ENCODE assay signal across 9 cellular contexts in the genomic region with DNA sequence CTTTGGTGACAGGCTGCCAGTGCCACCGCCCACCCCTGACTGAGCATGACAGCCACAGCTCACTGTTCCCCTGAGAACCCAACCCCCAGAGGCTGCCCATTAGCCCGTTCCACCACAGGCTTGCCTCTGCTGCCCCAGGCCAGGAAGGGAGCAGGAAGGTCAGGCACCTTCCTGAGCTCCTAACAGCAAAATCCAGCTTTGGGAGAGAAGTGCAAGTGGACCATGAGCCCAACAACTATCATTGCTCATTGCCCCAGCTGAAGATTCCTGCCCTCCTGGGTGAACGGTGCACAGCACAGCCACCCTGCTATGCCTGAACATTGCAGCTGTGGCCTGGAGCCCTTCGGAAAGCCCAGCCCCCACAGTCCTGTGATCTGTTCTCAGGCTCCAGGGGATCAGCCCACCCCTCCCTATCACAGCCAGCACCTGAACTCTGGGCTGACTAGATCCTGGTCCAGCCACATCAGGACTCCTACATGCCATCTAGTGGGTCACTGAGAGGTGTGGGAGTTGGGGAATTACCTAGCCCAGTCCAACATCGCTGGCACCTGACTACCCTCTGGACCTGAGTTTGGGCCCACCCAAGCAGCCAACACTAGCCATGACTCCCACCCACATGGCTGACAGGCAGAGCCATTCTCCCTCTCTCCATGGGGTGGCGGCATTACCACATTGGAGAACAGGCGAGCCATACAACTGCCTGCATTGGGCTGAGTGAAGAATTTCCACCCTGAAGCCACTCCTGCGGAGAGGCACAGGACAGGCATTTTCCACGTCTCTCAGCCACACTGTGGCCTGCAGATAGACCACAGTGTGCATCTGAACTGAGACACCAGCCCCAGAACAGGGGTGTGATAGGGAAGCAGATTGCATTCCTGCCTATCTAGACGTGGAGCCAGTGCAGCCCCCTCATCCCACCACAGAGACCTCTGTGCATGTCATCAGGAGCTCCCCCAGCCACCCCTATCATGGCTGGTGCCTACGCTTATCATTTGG. TPM values are rescaled to one million over a fixed set of nuclear protein-coding genes. Genes with fewer than 3 reads are reported as not detected.
A peak's percentile ranks its signal among the peaks of the same experiment; 100 is the strongest.
DNase-seq lines count a peak whose midpoint lies in the region; ATAC-seq and TF ChIP-seq lines count a peak whose summit lies in the region.
"Had no signal": no experiment of that assay in that cellular context is flagged by ENCODE, and none has a peak within 500 bp of the region (broad histone marks: within the 10 kb centered on the region; RNA-seq: fewer than 3 reads in every experiment).

No MANE protein-coding gene starts in this region.

- H3K36me3 ChIP-seq in H7 (replicated peaks; ENCODE audit: control insufficient read depth, insufficient read depth, low read length): no peaks in the 10 kb centered on the region
- no peaks in the 10 kb centered on the region for H3K36me3 ChIP-seq in duodenal mucosa (ENCODE audit: control insufficient read depth in 1 of 2, insufficient read depth in 2 of 2, low read length in 2 of 2)
- no peaks in the 10 kb centered on the region for H3K36me3 ChIP-seq in lower lobe of right lung

- peak; percentile 70 for DNase-seq in EL
- DNase-seq in H7: peak; percentile 84
- DNase-seq in NCI-H446 treated with DMSO at 0.1 percent for 48 hours (lab: John Stamatoyannopoulos, UW): peak; percentile 2
- DNase-seq in activated CD4-positive, alpha-beta T cell treated with anti-CD3 and anti-CD28 coated beads, Interleukin-2, amount 50 U/mL, for 48 hours: peak; percentile 71 to 76
- DNase-seq in lower lobe of right lung: peak; percentile 67
- peak; percentile 18 to 43 (median 36) for DNase-seq in stimulated activated CD4-positive, alpha-beta T cell treated with anti-CD3 and anti-CD28 coated beads, TNF-alpha, amount 100 ng/mL, for 4 hours (ENCODE audit: low read depth in 3 of 3)

- intact Hi-C loops in lower lobe of right lung (cut with DNase I): no loop called here

- no peak overlapping the region for H3K27ac ChIP-seq in duodenal mucosa (ENCODE audit: low read depth, low read length)
- H3K27ac ChIP-seq in lower lobe of right lung: no peak overlapping the region
- H3K27ac ChIP-seq: epithelial cell of prostate had no signal

- H3K4me3 ChIP-seq in H7 (ENCODE audit: insufficient read depth, low read depth, low read length): no peak overlapping the region
- peak overlapping the region; percentile 19 to 23 for H3K4me3 ChIP-seq in duodenal mucosa (ENCODE audit: low read depth in 1 of 2, low read length in 2 of 2)
- no peak overlapping the region for H3K4me3 ChIP-seq in lower lobe of right lung

- no peaks in the 10 kb centered on the region for H3K27me3 ChIP-seq in H7 (ENCODE audit: control insufficient read depth, insufficient read depth, low read length)
- no peaks in the 10 kb centered on the region for H3K27me3 ChIP-seq in duodenal mucosa (ENCODE audit: control insufficient read depth in 1 of 2, insufficient read depth in 2 of 2, low read length in 2 of 2)
- H3K27me3 ChIP-seq in lower lobe of right lung (ENCODE audit: low read depth): no peaks in the 10 kb centered on the region

- ATAC-seq in lower lobe of right lung (peak; percentile 89 to 96), HG02588 (IDR thresholded peaks at IDR 0.05; ENCODE audit: unreplicated experiment) (no peak)

- H3K4me1 ChIP-seq in duodenal mucosa (ENCODE audit: control insufficient read depth in 1 of 2, insufficient read depth in 2 of 2, low read length in 2 of 2) (peaks cover 9 to 12% of the 10 kb centered on the region in 2 donors), lower lobe of right lung (peaks cover 5% of the 10 kb centered on the region)

- H3K9ac ChIP-seq in duodenal mucosa (ENCODE audit: low read depth in 1 of 2, low read length in 2 of 2): peak overlapping the region in 1 of 2 donors; percentile 11

- peak; percentile 88 for TF ChIP-seq CTCF in lower lobe of right lung (IDR thresholded peaks at IDR 0.05)

- no peaks in the 10 kb centered on the region for H3K9me3 ChIP-seq in duodenal mucosa (ENCODE audit: control insufficient read depth in 1 of 2, low read length in 2 of 2)
- H3K9me3 ChIP-seq in lower lobe of right lung: no peaks in the 10 kb centered on the region

RNA-seq across cellular contexts. Expression of gene ANTXRL, which starts 58.4 kb away (rescaled TPM):
- not detected in 2 replicates for total RNA-seq in H7 (2014; rRNA removed; shearing (Covaris generic))
- not detected for total RNA-seq in lower lobe of right lung

Comparison
In these comparisons a context has a peak if more than half of its experiments do, and no peak if none do; other contexts are left out.
1. DNase-seq: peak in every context shown above with its lines; median percentile 84 in H7; 74 in activated CD4-positive, alpha-beta T cell treated with anti-CD3 and anti-CD28 coated beads, Interleukin-2, amount 50 U/mL, for 48 hours; 70 in EL; 67 in lower lobe of right lung; 36 in stimulated activated CD4-positive, alpha-beta T cell treated with anti-CD3 and anti-CD28 coated beads, TNF-alpha, amount 100 ng/mL, for 4 hours; 2 in NCI-H446 treated with DMSO at 0.1 percent for 48 hours.
2. H3K4me3 ChIP-seq: peak in duodenal mucosa (2 of 2); none in H7 (single experiment) and lower lobe of right lung (single experiment).